8 cellular contexts compared by ENCODE assay signal in the genomic region with DNA sequence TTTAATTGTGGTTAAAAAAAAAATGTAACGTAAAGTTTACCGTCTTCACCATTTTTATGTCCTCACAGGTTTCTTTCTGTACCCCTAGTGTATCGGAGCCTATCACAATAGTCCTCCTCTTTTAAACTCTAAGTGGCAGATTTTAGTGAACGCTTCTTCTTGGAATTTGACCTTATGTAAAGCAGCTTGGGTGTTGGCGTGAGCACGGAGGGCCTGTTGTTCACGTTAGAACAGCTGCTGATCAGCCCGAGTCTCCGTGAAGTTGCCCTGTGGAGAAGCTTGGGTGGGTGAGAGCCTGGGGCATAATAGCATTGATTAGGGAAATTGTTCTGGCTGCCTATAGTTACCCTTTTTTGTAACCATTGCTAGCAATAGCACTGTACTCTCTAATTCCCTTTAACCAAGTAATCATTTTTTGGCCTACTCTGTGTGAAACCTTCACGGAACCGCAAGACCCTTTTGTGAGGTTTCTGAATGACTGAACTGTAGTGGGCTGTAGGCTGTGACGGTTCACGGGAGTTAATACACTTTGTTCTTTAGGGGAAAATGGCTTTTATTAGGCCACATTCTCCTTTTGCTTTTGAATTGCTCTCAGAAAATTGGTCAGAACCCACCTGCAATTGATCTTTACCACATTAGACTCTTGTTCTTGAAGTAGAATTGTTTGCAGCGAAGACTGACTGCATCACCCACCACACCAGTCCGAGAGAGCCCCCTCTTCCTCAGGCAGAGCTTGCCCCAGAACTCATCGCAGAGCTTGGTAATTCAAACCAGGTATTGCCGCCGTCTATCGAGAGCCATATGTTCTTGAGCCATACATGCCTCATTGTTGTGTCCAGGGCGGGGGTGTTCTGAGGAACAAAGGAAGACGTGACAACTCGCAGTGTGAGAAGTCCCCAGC.
A peak's percentile ranks its signal among the peaks of the same experiment; 100 is the strongest.
DNase-seq lines count a peak whose midpoint lies in the region; ATAC-seq and TF ChIP-seq lines count a peak whose summit lies in the region.

No MANE protein-coding gene starts in this region.

- H3K4me1 Mint-ChIP-seq in activated CD8-positive, alpha-beta T cell treated with anti-CD3 and anti-CD28 coated beads for 36 hours (ENCODE audit: low read depth): peaks cover 57% of the 10 kb centered on the region
- peaks cover 34% of the 10 kb centered on the region for H3K4me1 Mint-ChIP-seq in neural crest cell

- ATAC-seq in GM18868 (IDR thresholded peaks at IDR 0.05; ENCODE audit: unreplicated experiment) (peak; percentile 54), HG02623 (IDR thresholded peaks at IDR 0.05; ENCODE audit: unreplicated experiment) (peak; percentile 65), GM21737 (IDR thresholded peaks at IDR 0.05; ENCODE audit: unreplicated experiment) (no peak), HG02981 (IDR thresholded peaks at IDR 0.05; ENCODE audit: unreplicated experiment) (no peak)
- peak; percentile 58 for ATAC-seq in activated CD8-positive, alpha-beta T cell treated with anti-CD3 and anti-CD28 coated beads for 36 hours

- POLR2A ChIA-PET in activated CD8-positive, alpha-beta T cell treated with anti-CD3 and anti-CD28 coated beads for 36 hours (lab: Charles Lee): interaction anchor here (0.6 to 2.9 kb wide), 9 partner anchors 10 to 253 kb away, joined by 3 to 14 read pairs (median 3); a partner anchor contains a TSS

- no peak for TF ChIP-seq CTCF in activated CD8-positive, alpha-beta T cell treated with anti-CD3 and anti-CD28 coated beads for 36 hours (IDR thresholded peaks at IDR 0.05)
- no peak for TF ChIP-seq CTCF in neural crest cell (conservative IDR thresholded peaks at IDR 0.05)

- H3K27ac Mint-ChIP-seq in activated CD8-positive, alpha-beta T cell treated with anti-CD3 and anti-CD28 coated beads for 36 hours: peak overlapping the region; percentile 98
- H3K27ac Mint-ChIP-seq in neural crest cell (ENCODE audit: unreplicated experiment): peak overlapping the region; percentile 39

- CTCF ChIA-PET in activated CD8-positive, alpha-beta T cell treated with anti-CD3 and anti-CD28 coated beads for 36 hours (lab: Charles Lee): interaction anchor here (0.9 to 4.9 kb wide), 6 partner anchors 9 to 252 kb away, joined by 3 to 34 read pairs (median 6); no protein-coding TSS in a partner anchor

- peaks cover 1% of the 10 kb centered on the region for H3K36me3 Mint-ChIP-seq in activated CD8-positive, alpha-beta T cell treated with anti-CD3 and anti-CD28 coated beads for 36 hours (ENCODE audit: low read depth)
- peaks cover 25% of the 10 kb centered on the region for H3K36me3 Mint-ChIP-seq in neural crest cell (ENCODE audit: low read depth)

- no peaks in the 10 kb centered on the region for H3K27me3 Mint-ChIP-seq in activated CD8-positive, alpha-beta T cell treated with anti-CD3 and anti-CD28 coated beads for 36 hours
- no peaks in the 10 kb centered on the region for H3K27me3 Mint-ChIP-seq in neural crest cell (ENCODE audit: low read depth)

- intact Hi-C loops in activated CD8-positive, alpha-beta T cell treated with anti-CD3 and anti-CD28 coated beads for 36 hours (cut with micrococcal nuclease): loop anchor here (2.0 to 5.0 kb wide), 4 partner anchors 167 to 252 kb away; a partner anchor contains a TSS

- H3K4me3 Mint-ChIP-seq in activated CD8-positive, alpha-beta T cell treated with anti-CD3 and anti-CD28 coated beads for 36 hours: peak overlapping the region; percentile 67
- H3K4me3 Mint-ChIP-seq in neural crest cell: no peak overlapping the region

- peak; percentile 85 for DNase-seq in activated CD8-positive, alpha-beta T cell treated with anti-CD3 and anti-CD28 coated beads for 36 hours
- DNase-seq in neural crest cell (ENCODE audit: low read depth, low spot score): no peak
- DNase-seq in NOMO-1 treated with DMSO at 0.1 percent for 48 hours (lab: John Stamatoyannopoulos, UW; ENCODE audit: unreplicated experiment): no peak
- no peak for DNase-seq in iPS-NIHi7 (ENCODE audit: extremely low spot score)

- H3K9me3 Mint-ChIP-seq in activated CD8-positive, alpha-beta T cell treated with anti-CD3 and anti-CD28 coated beads for 36 hours: no peaks in the 10 kb centered on the region
- H3K9me3 Mint-ChIP-seq in neural crest cell: no peaks in the 10 kb centered on the region

Comparison
In these comparisons a context has a peak if more than half of its experiments do, and no peak if none do; other contexts are left out.
1. ATAC-seq: peak in GM18868 (single experiment), HG02623 (single experiment) and activated CD8-positive, alpha-beta T cell treated with anti-CD3 and anti-CD28 coated beads for 36 hours (single experiment); none in GM21737 (single experiment) and HG02981 (single experiment).